Comparison of ENCODE assay signal across 7 cellular contexts in genomic region chr1:224802596-224802995, GRCh38.
"Had no signal": no experiment of that assay in that cellular context is flagged by ENCODE, and none has a peak within 500 bp of the region (broad histone marks: within the 10 kb centered on the region; RNA-seq: fewer than 3 reads in every experiment).

No MANE protein-coding gene starts in this region.

- FAIRE-seq: HTR-8/SVneo, K562 had no signal

- H3K27ac ChIP-seq: GM23248 had no signal

- H3K9ac ChIP-seq: GM23248 had no signal

- ATAC-seq: K562 had no signal

- H2AFZ ChIP-seq: GM23248 had no signal

- DNase-seq: GM23248, H7, HCEC 1CT, IMR-90, KG1 had no signal

- H3K4me3 ChIP-seq: GM23248, K562 had no signal
